Comparison of ENCODE assay signal across 8 cellular contexts in the genomic region with DNA sequence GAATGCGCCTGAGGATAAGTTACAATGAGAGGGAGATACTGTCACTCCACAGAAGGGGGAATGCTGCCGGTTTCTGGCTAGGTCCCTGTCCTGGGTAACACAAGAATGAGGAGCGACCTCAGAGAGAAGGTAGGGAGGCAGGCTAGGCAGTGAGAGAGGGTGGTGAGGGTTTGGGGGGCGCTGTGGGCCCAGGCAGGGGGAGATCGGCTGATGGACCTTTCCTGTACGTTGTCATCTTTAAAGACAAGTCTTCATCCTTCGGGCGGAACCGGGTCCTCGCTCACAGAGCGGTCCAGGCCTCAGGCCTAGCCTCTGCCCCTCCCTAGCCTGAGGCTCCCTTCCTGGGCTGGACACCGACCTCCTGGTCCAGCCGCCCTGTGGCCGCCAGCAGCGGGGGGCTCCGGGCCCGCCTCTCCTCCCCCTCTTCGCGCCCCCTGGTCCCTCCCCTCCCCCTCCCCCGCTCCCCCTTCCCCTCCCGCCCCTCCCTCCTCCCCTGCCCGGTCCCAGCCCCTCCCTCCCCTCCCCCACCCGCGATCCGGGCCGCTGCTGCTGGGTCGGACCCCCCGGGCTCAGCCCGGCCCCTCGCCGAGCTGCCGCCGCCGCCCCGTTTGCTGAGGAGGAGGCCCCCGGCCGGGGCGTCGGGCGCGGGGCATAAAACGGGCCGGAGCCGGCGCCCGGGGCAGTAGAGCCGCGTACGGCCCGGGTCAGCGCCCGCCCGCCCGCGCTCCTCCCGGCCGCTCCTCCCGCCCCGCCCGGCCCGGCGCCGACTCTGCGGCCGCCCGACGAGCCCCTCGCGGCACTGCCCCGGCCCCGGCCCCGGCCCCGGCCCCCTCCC. TPM values are rescaled to one million over a fixed set of nuclear protein-coding genes. Genes with fewer than 3 reads are reported as not detected.
A peak's percentile ranks its signal among the peaks of the same experiment; 100 is the strongest.
DNase-seq lines count a peak whose midpoint lies in the region; ATAC-seq, FAIRE-seq and TF ChIP-seq lines count a peak whose summit lies in the region.

A gene (plus strand): TSS at position 680 of the 835 bp plus-strand sequence. CDS start 265 bp downstream, outside the sequence.

- FAIRE-seq in GM12891 (lab: Jason Lieb, UNC): no peak

- H3K36me3 Mint-ChIP-seq in neural crest cell (ENCODE audit: low read depth): no peaks in the 10 kb centered on the region

- peaks cover 17% of the 10 kb centered on the region for H3K4me1 Mint-ChIP-seq in neural crest cell

- TF ChIP-seq CTCF in AG09309 (IDR thresholded peaks at IDR 0.05; ENCODE audit: control insufficient read depth, insufficient read depth, low read depth, low read length, missing control alignments): no peak
- no peak for TF ChIP-seq CTCF in fibroblast of pulmonary artery (IDR thresholded peaks at IDR 0.05; ENCODE audit: low read length, missing control alignments)
- no peak for TF ChIP-seq CTCF in neural crest cell (conservative IDR thresholded peaks at IDR 0.05)

- H3K9me3 Mint-ChIP-seq in neural crest cell: no peaks in the 10 kb centered on the region

- no peaks in the 10 kb centered on the region for H3K9me3 ChIP-seq in SJCRH30 (replicated peaks)

- H3K36me3 ChIP-seq in SJCRH30: no peaks in the 10 kb centered on the region

- H3K4me1 ChIP-seq in SJCRH30: peaks cover 14% of the 10 kb centered on the region

- H3K27me3 Mint-ChIP-seq in neural crest cell (ENCODE audit: low read depth): peaks cover 74% of the 10 kb centered on the region

- DNase-seq in AG09309 (ENCODE audit: low read depth) (no peak), SJCRH30 (peak; percentile 21 to 48), fibroblast of pulmonary artery (ENCODE audit: low read depth) (no peak), neural crest cell (ENCODE audit: low read depth, low spot score) (no peak), GM12891 (ENCODE audit: insufficient read length, low spot score) (no peak), NCI-H2107 (lab: John Stamatoyannopoulos, UW) (no peak), SIG-M5 (lab: John Stamatoyannopoulos, UW) (no peak)

- ATAC-seq in GM21717 (IDR thresholded peaks at IDR 0.05; ENCODE audit: unreplicated experiment): no peak

- H3K4me3 ChIP-seq in AG09309 (ENCODE audit: control insufficient read depth, low read depth, low read length): peak within 1 kb of the TSS; percentile 9; the same call in 1 of the 2 replicates
- H3K4me3 ChIP-seq in SJCRH30: peak within 1 kb of the TSS; percentile 70
- peak within 1 kb of the TSS; percentile 17 for H3K4me3 ChIP-seq in fibroblast of pulmonary artery (replicated peaks; ENCODE audit: low read depth, low read length)

- H3K27ac Mint-ChIP-seq in neural crest cell (ENCODE audit: unreplicated experiment): no peak within 1 kb of the TSS

- TF ChIP-seq POLR2A in GM12891 (IDR thresholded peaks at IDR 0.05; ENCODE audit: low read depth, low read length): no peak

- no peaks in the 10 kb centered on the region for H3K27me3 ChIP-seq in SJCRH30

- H3K27ac ChIP-seq in SJCRH30: peak within 1 kb of the TSS; percentile 16; the same call in 1 of the 2 replicates

- H3K4me3 Mint-ChIP-seq in neural crest cell: peak within 1 kb of the TSS; percentile 80

TF ChIP-seq in GM12891, 5 proteins besides CTCF, POLR2A, EP300 and RAD21:
- no peak for TF ChIP-seq POLR2AphosphoS5 (IDR thresholded peaks at IDR 0.05; ENCODE audit: low read depth, low read length)
- no peak for TF ChIP-seq SPI1 (IDR thresholded peaks at IDR 0.05; ENCODE audit: low read depth, low read length)
- TF ChIP-seq TAF1 (IDR thresholded peaks at IDR 0.05; ENCODE audit: low read depth, low read length): no peak
- TF ChIP-seq PAX5 (IDR thresholded peaks at IDR 0.05; ENCODE audit: insufficient read depth, low read length, severe bottlenecking): no peak
- no peak for TF ChIP-seq POU2F2 (IDR thresholded peaks at IDR 0.05; ENCODE audit: low read depth, low read length)

RNA-seq across cellular contexts. Expression of the gene that starts here (rescaled TPM):
- 8.2 and 9.0 TPM in 2 replicates for total RNA-seq in SJCRH30 (2014; rRNA removed; shearing (Covaris generic))
- 3.2 and 4.0 TPM in 2 replicates for total RNA-seq in neural crest cell
- 0.05 TPM for polyA plus RNA-seq in GM12891 (2012; ENCODE audit: low read depth, missing spikeins)

Comparison
In these comparisons a context has a peak if more than half of its experiments do, and no peak if none do; other contexts are left out.
1. DNase-seq: peak in SJCRH30 (2 of 2); none in AG09309 (single experiment), fibroblast of pulmonary artery (single experiment), neural crest cell (single experiment), GM12891 (single experiment), NCI-H2107 (single experiment) and SIG-M5 (single experiment).
2. H3K4me3 ChIP-seq: peak in every context shown above with its lines; median percentile 70 in SJCRH30; 17 in fibroblast of pulmonary artery; 9 in AG09309.